8 cellular contexts compared by ENCODE assay signal in genomic region chr6:87393026-87393622, GRCh38. TPM values are rescaled to one million over a fixed set of nuclear protein-coding genes. Genes with fewer than 3 reads are reported as not detected.
DNase-seq lines count a peak whose midpoint lies in the region; ATAC-seq and TF ChIP-seq lines count a peak whose summit lies in the region.

No MANE protein-coding gene starts in this region.

- no peak overlapping the region for H3K27ac ChIP-seq in cardiac muscle cell

- no peaks in the 10 kb centered on the region for H3K36me3 ChIP-seq in cardiac muscle cell

- no peaks in the 10 kb centered on the region for H3K27me3 Mint-ChIP-seq in activated T-helper 2 cell treated with anti-CD3 and anti-CD28 coated beads, Interferon-gamma antibody, Interleukin-2, Interleukin-4, amounts not matched to agents 10 μg/mL and 5 μg/mL and 100 μg/mL, durations not matched to agents 14 hours and 24 hours and 36 hours (ENCODE audit: low read depth)

- ATAC-seq in GM21619 (IDR thresholded peaks at IDR 0.05; ENCODE audit: unreplicated experiment), result peak; percentile 77

- no peaks in the 10 kb centered on the region for H3K9me3 Mint-ChIP-seq in activated T-helper 2 cell treated with anti-CD3 and anti-CD28 coated beads, Interferon-gamma antibody, Interleukin-2, Interleukin-4, amounts not matched to agents 10 μg/mL and 5 μg/mL and 100 μg/mL, durations not matched to agents 14 hours and 24 hours and 36 hours

- H3K27me3 ChIP-seq in cardiac muscle cell, result no peaks in the 10 kb centered on the region

- no peak overlapping the region for H3K4me3 Mint-ChIP-seq in activated T-helper 2 cell treated with anti-CD3 and anti-CD28 coated beads, Interferon-gamma antibody, Interleukin-2, Interleukin-4, amounts not matched to agents 10 μg/mL and 5 μg/mL and 100 μg/mL, durations not matched to agents 14 hours and 24 hours and 36 hours (ENCODE audit: low read depth)

- no peak overlapping the region for H3K27ac Mint-ChIP-seq in activated T-helper 2 cell treated with anti-CD3 and anti-CD28 coated beads, Interferon-gamma antibody, Interleukin-2, Interleukin-4, amounts not matched to agents 10 μg/mL and 5 μg/mL and 100 μg/mL, durations not matched to agents 14 hours and 24 hours and 36 hours

- no peaks in the 10 kb centered on the region for H3K4me1 ChIP-seq in cardiac muscle cell (ENCODE audit: low read depth)

- H3K9me3 ChIP-seq in cardiac muscle cell (ENCODE audit: low read depth), result no peaks in the 10 kb centered on the region

- no peak overlapping the region for H3K4me3 ChIP-seq in cardiac muscle cell

- H3K4me1 Mint-ChIP-seq in activated T-helper 2 cell treated with anti-CD3 and anti-CD28 coated beads, Interferon-gamma antibody, Interleukin-2, Interleukin-4, amounts not matched to agents 10 μg/mL and 5 μg/mL and 100 μg/mL, durations not matched to agents 14 hours and 24 hours and 36 hours (ENCODE audit: low read depth), result no peaks in the 10 kb centered on the region

- DNase-seq in ELF-1 (ENCODE audit: low read depth, low spot score), result peak; percentile 13
- peak; percentile 15 for DNase-seq in HuH-7.5 (ENCODE audit: low spot score)
- peak; percentile 10 for DNase-seq in NOMO-1 treated with dmso at 0.1 percent for 144 hours (lab: John Stamatoyannopoulos, UW; ENCODE audit: unreplicated experiment)
- peak; percentile 20 for DNase-seq in activated naive CD4-positive, alpha-beta T cell treated with anti-CD3 and anti-CD28 coated beads, Interleukin-2, amount 50 U/mL, for 16 hours
- DNase-seq in cardiac muscle cell (ENCODE audit: low read depth in 1 of 2, low spot score in 1 of 2), result peak; percentile 79 to 80
- peak; percentile 22 for DNase-seq in pulmonary artery endothelial cell (ENCODE audit: low read depth, low spot score)
- no peak for DNase-seq in activated T-helper 2 cell treated with anti-CD3 and anti-CD28 coated beads, Interferon-gamma antibody, Interleukin-2, Interleukin-4, amounts not matched to agents 10 μg/mL and 5 μg/mL and 100 μg/mL, durations not matched to agents 14 hours and 24 hours and 36 hours (ENCODE audit: low spot score)

- peak; percentile 65 for TF ChIP-seq CTCF in cardiac muscle cell (IDR thresholded peaks at IDR 0.05; ENCODE audit: low read depth, low read length)

- intact Hi-C loops in activated T-helper 2 cell treated with anti-CD3 and anti-CD28 coated beads, Interferon-gamma antibody, Interleukin-2, Interleukin-4, amounts not matched to agents 10 μg/mL and 5 μg/mL and 100 μg/mL, durations not matched to agents 14 hours and 24 hours and 36 hours (cut with micrococcal nuclease), result loop anchor here (2.0 to 5.0 kb wide), 3 partner anchors 79 to 1478 kb away; partner anchors contain the start of gene SLC35A1

- no peaks in the 10 kb centered on the region for H3K36me3 Mint-ChIP-seq in activated T-helper 2 cell treated with anti-CD3 and anti-CD28 coated beads, Interferon-gamma antibody, Interleukin-2, Interleukin-4, amounts not matched to agents 10 μg/mL and 5 μg/mL and 100 μg/mL, durations not matched to agents 14 hours and 24 hours and 36 hours (ENCODE audit: low read depth)

RNA-seq across cellular contexts. Expression of gene CFAP206, which starts 14.6 kb away (rescaled TPM):
- total RNA-seq in cardiac muscle cell (0.14 TPM in 1 of 2 replicates, not detected in the other), pulmonary artery endothelial cell (0.04 and 0.20 TPM in 2 replicates)
- polyA plus RNA-seq in cardiac muscle cell, result 0.40 TPM in 1 of 2 replicates, not detected in the other
- total RNA-seq in activated T-helper 2 cell treated with anti-CD3 and anti-CD28 coated beads, Interferon-gamma antibody, Interleukin-2, Interleukin-4, amounts not matched to agents 10 μg/mL and 5 μg/mL and 100 μg/mL, durations not matched to agents 14 hours and 24 hours and 36 hours, result not detected in 2 replicates

RNA-seq across cellular contexts. Expression of gene C6orf163, which starts 48.5 kb away (rescaled TPM):
- 1.5 and 4.3 TPM in 2 replicates for total RNA-seq in cardiac muscle cell
- polyA plus RNA-seq in cardiac muscle cell, result 1.4 and 2.8 TPM in 2 replicates
- 0.56 and 1.1 TPM in 2 replicates for total RNA-seq in pulmonary artery endothelial cell
- 1.1 TPM in 2 replicates for total RNA-seq in activated T-helper 2 cell treated with anti-CD3 and anti-CD28 coated beads, Interferon-gamma antibody, Interleukin-2, Interleukin-4, amounts not matched to agents 10 μg/mL and 5 μg/mL and 100 μg/mL, durations not matched to agents 14 hours and 24 hours and 36 hours
